In genomic region chr11:124758355-124759267, GRCh38 we compare ENCODE assay signal across 8 cellular contexts. TPM values are rescaled to one million over a fixed set of nuclear protein-coding genes. Genes with fewer than 3 reads are reported as not detected.
DNase-seq lines count a peak whose midpoint lies in the region; ATAC-seq, FAIRE-seq and TF ChIP-seq lines count a peak whose summit lies in the region.

No MANE protein-coding gene starts in this region.

- ATAC-seq in GM21528 (IDR thresholded peaks at IDR 0.05; ENCODE audit: low FRiP score, unreplicated experiment) = peak; percentile 49

- H3K27ac ChIP-seq in ascending aorta = peak overlapping the region; percentile 85 to 89
- H3K27ac ChIP-seq in right atrium auricular region = peak overlapping the region; percentile 87 to 88
- no peak overlapping the region for H3K27ac ChIP-seq in rectal smooth muscle tissue (ENCODE audit: low read depth, low read length)

- H3K4me1 Mint-ChIP-seq in IgD-negative memory B cell = peaks cover 16 to 36% (median 23%) of the 10 kb centered on the region in 3 donors

- DNase-seq in Daoy (ENCODE audit: low read depth) (peak; percentile 82), T-helper 1 cell (peak in 4 of 5 donors; percentile 48 to 64 (median 60)), ascending aorta (ENCODE audit: low spot score in 2 of 2) (peak in 1 of 2 donors; percentile 84), right atrium auricular region (ENCODE audit: low spot score) (no peak), urothelium cell line (ENCODE audit: low spot score) (no peak)

- peak overlapping the region in 2 of 3 donors; percentile 63 to 94 for H3K27ac Mint-ChIP-seq in IgD-negative memory B cell

- no peak overlapping the region for H3K9ac ChIP-seq in rectal smooth muscle tissue (ENCODE audit: low read length)

- H3K4me3 ChIP-seq in ascending aorta (peak overlapping the region; percentile 62 to 67), right atrium auricular region (peak overlapping the region; percentile 22 to 65), rectal smooth muscle tissue (ENCODE audit: low read length) (peak overlapping the region; percentile 61)

- H3K27me3 Mint-ChIP-seq in IgD-negative memory B cell = peaks cover 30% of the 10 kb centered on the region

- no peaks in the 10 kb centered on the region for H3K27me3 ChIP-seq in ascending aorta
- peaks cover 9 to 10% of the 10 kb centered on the region in 2 donors for H3K27me3 ChIP-seq in right atrium auricular region
- H3K27me3 ChIP-seq in rectal smooth muscle tissue (ENCODE audit: control insufficient read depth, insufficient read depth, low read length) = peaks cover 21% of the 10 kb centered on the region

- H3K4me1 ChIP-seq in ascending aorta = peaks cover 3 to 21% of the 10 kb centered on the region in 2 donors
- peaks cover 0 to 70% of the 10 kb centered on the region in 2 donors for H3K4me1 ChIP-seq in right atrium auricular region
- H3K4me1 ChIP-seq in rectal smooth muscle tissue (ENCODE audit: control insufficient read depth, insufficient read depth, low read length) = peaks cover 6% of the 10 kb centered on the region

- intact Hi-C loops in ascending aorta (cut with DNase I) = no loop called here

- peak overlapping the region; percentile 18 to 90 (median 86) for H3K4me3 Mint-ChIP-seq in IgD-negative memory B cell

- no peaks in the 10 kb centered on the region for H3K36me3 Mint-ChIP-seq in IgD-negative memory B cell

- H3K36me3 ChIP-seq in ascending aorta (no peaks in the 10 kb centered on the region), right atrium auricular region (peaks cover under 1% of the 10 kb centered on the region), rectal smooth muscle tissue (ENCODE audit: control insufficient read depth, insufficient read depth, low read length) (no peaks in the 10 kb centered on the region)

- TF ChIP-seq CTCF in ascending aorta (IDR thresholded peaks at IDR 0.05) (peak; percentile 58 to 79 (median 74)), right atrium auricular region (IDR thresholded peaks at IDR 0.05) (peak; percentile 72 to 82)

- H3K9me3 Mint-ChIP-seq in IgD-negative memory B cell = no peaks in the 10 kb centered on the region

- FAIRE-seq in urothelium cell line (lab: Jason Lieb, UNC) = no peak

- H3K9me3 ChIP-seq in ascending aorta = no peaks in the 10 kb centered on the region
- no peaks in the 10 kb centered on the region for H3K9me3 ChIP-seq in right atrium auricular region

RNA-seq across cellular contexts. Expression of gene ESAM, which starts 3.5 kb away (rescaled TPM):
- total RNA-seq in Daoy (2014; rRNA removed; shearing (Covaris generic)) = 0.15 and 0.34 TPM in 2 replicates
- polyA plus RNA-seq in IgD-negative memory B cell = 2.5 TPM
- 257 TPM for total RNA-seq in ascending aorta
- total RNA-seq in right atrium auricular region = 10 to 100 TPM; 60.6 to 64.6 TPM

RNA-seq across cellular contexts. Expression of gene VSIG2, which starts 6.6 kb away (rescaled TPM):
- total RNA-seq in Daoy (2014; rRNA removed; shearing (Covaris generic)) = not detected in 2 replicates
- polyA plus RNA-seq in IgD-negative memory B cell = not detected
- total RNA-seq in ascending aorta = not detected
- total RNA-seq in right atrium auricular region = 1 to 10 TPM; 1.1 to 6.3 TPM

RNA-seq across cellular contexts. Expression of gene NRGN, which starts 18.9 kb away (rescaled TPM):
- total RNA-seq in Daoy (2014; rRNA removed; shearing (Covaris generic)) = 2.7 and 3.4 TPM in 2 replicates
- 4.6 TPM for polyA plus RNA-seq in IgD-negative memory B cell
- total RNA-seq in ascending aorta = 5.3 TPM
- total RNA-seq in right atrium auricular region = 1 to 10 TPM; 2.2 to 2.8 TPM

RNA-seq across cellular contexts. Expression of gene MSANTD2, which starts 41.6 kb away (rescaled TPM):
- total RNA-seq in Daoy (2014; rRNA removed; shearing (Covaris generic)) = 15.9 and 23.5 TPM in 2 replicates
- 7.1 TPM for polyA plus RNA-seq in IgD-negative memory B cell
- total RNA-seq in ascending aorta (21.4 TPM), right atrium auricular region (1 to 10 TPM; 2.9 to 6.5 TPM)

Comparison
In these comparisons a context has a peak if more than half of its experiments do, and no peak if none do; other contexts are left out.
1. DNase-seq: peak in Daoy (single experiment) and T-helper 1 cell (4 of 5); none in right atrium auricular region (single experiment) and urothelium cell line (single experiment).
2. RNA of gene ESAM, which starts 3.5 kb away (total RNA-seq): 257 TPM in ascending aorta (single experiment) and 60.6 to 64.6 TPM in right atrium auricular region; 0.15 to 0.34 TPM in Daoy; every median in the first group is over 10 times any median in the second.
3. Peak in every context shown above with its lines, with median percentiles within 50 percentile points of each other: H3K4me3 ChIP-seq.